8 cellular contexts compared by ENCODE assay signal in the genomic region with DNA sequence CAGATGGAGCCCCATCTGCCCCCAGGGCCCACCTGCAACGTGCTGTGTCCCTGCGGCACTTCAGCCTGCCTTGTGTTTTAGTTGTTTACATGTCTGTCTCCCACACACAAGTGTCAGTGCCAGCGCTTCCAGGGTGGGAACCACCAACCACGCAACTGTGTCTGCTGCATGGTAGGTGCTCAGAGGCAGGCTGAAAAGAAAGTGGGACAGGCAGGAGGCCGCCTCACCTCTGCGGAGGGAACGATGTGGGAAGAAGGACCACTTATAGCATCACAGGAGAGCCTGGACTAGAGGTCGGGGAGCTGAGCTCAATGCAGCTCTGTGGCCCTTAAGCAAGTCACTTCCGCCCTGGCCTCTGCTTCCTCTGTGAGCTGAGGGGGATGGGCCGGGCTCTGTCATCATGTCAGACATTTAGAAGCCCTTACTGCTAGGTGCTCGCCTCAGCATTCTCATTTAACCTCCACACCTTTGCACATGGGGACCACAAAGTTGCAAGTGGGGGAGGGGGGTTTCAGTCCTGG. TPM values are rescaled to one million over a fixed set of nuclear protein-coding genes. Genes with fewer than 3 reads are reported as not detected.
DNase-seq lines count a peak whose midpoint lies in the region; ATAC-seq, FAIRE-seq and TF ChIP-seq lines count a peak whose summit lies in the region.

No MANE protein-coding gene starts in this region.

- peaks cover 45% of the 10 kb centered on the region for H3K4me1 ChIP-seq in NT2/D1 (ENCODE audit: insufficient read depth, insufficient read length)
- peaks cover 0 to 54% (median 19%) of the 10 kb centered on the region in 3 donors for H3K4me1 ChIP-seq in gastroesophageal sphincter

- H3K9me3 ChIP-seq in NT2/D1 (ENCODE audit: insufficient read depth, low read length) (no peaks in the 10 kb centered on the region), gastroesophageal sphincter (no peaks in the 10 kb centered on the region)

- H3K36me3 ChIP-seq in NT2/D1 (ENCODE audit: insufficient read depth, insufficient read length, low read length) (peaks cover 37% of the 10 kb centered on the region), gastroesophageal sphincter (peaks cover 0 to 6% of the 10 kb centered on the region in 2 donors)

- TF ChIP-seq POLR2A in GM12892 (IDR thresholded peaks at IDR 0.05; ENCODE audit: low read depth, low read length) = peak; percentile 60; the same call in 1 of the 2 replicates
- TF ChIP-seq POLR2A in gastroesophageal sphincter (IDR thresholded peaks at IDR 0.05) = no peak

- WGBS in gastroesophageal sphincter (ENCODE audit: low coverage in 1 of 2), 2 donors = 40 to 80% methylated on average over 1 to 3 of the region's 11 CpGs

- peaks cover 43 to 51% of the 10 kb centered on the region in 2 donors for H3K4me1 Mint-ChIP-seq in immature natural killer cell

- H3K9ac ChIP-seq in NT2/D1 (ENCODE audit: insufficient read length, low read depth) = peak overlapping the region; percentile 10

- H3K27me3 ChIP-seq in NT2/D1 (ENCODE audit: insufficient read depth, insufficient read length) = no peaks in the 10 kb centered on the region
- no peaks in the 10 kb centered on the region for H3K27me3 ChIP-seq in gastroesophageal sphincter

- H3K4me3 ChIP-seq in NT2/D1 (ENCODE audit: insufficient read length, low read depth) (no peak overlapping the region), gastroesophageal sphincter (no peak overlapping the region)

- peak; percentile 80 for FAIRE-seq in GM12892 (lab: Jason Lieb, UNC)

- no peak for ATAC-seq in gastroesophageal sphincter

- peak overlapping the region in 2 of 4 donors; percentile 28 to 45 for H3K27ac ChIP-seq in gastroesophageal sphincter

- no peak for TF ChIP-seq EP300 in gastroesophageal sphincter (IDR thresholded peaks at IDR 0.05)

- peak; percentile 70 for DNase-seq in GM12892 (ENCODE audit: insufficient read length)
- DNase-seq in NT2/D1 (ENCODE audit: low read depth, low spot score) = no peak
- DNase-seq in activated T-helper 1 cell treated with anti-CD3 and anti-CD28 coated beads, Interleukin-2, amount 50 U/mL, for 16 hours (ENCODE audit: low read depth in 1 of 2, low spot score in 1 of 2) = peak; percentile 54 to 66
- peak; percentile 71 to 79 (median 75) for DNase-seq in immature natural killer cell
- peak; percentile 58 to 75 (median 71) for DNase-seq in stimulated activated CD4-positive, alpha-beta T cell treated with anti-CD3 and anti-CD28 coated beads, TNF-alpha, amount 100 ng/mL, for 48 hours (ENCODE audit: low read depth in 3 of 3)
- no peak for DNase-seq in iPS-NIHi11 (ENCODE audit: low spot score)
- no peak for DNase-seq in NCI-H2107 (lab: John Stamatoyannopoulos, UW)

- TF ChIP-seq CTCF in gastroesophageal sphincter (IDR thresholded peaks at IDR 0.05) = no peak

- H3K4me3 Mint-ChIP-seq in immature natural killer cell = peak overlapping the region; percentile 84 to 95 (median 90)

- peaks cover 0 to 7% (median 0%) of the 10 kb centered on the region in 3 donors for H3K27me3 Mint-ChIP-seq in immature natural killer cell (ENCODE audit: low read depth in 3 of 3)

- peak overlapping the region; percentile 97 to 100 (median 99) for H3K27ac Mint-ChIP-seq in immature natural killer cell

- H3K9me3 Mint-ChIP-seq in immature natural killer cell = peaks cover 0 to 1% (median 0%) of the 10 kb centered on the region in 6 donors

- H3K36me3 Mint-ChIP-seq in immature natural killer cell = no peaks in the 10 kb centered on the region

RNA-seq across cellular contexts. Expression of a gene that starts 17.8 kb away (rescaled TPM):
- 4.9 TPM for polyA plus RNA-seq in GM12892 (2012; ENCODE audit: missing spikeins)
- 10 to 100 TPM in 1 of 3 donors, 1 to 10 TPM in 2; 3.2 to 17.3 (median 3.7) TPM for polyA plus RNA-seq in immature natural killer cell
- 10 to 100 TPM in 3 of 4 donors, 1 to 10 TPM in 1; 7.2 to 27.8 (median 17.1) TPM for total RNA-seq in gastroesophageal sphincter

Comparison
In these comparisons a context has a peak if more than half of its experiments do, and no peak if none do; other contexts are left out.
1. DNase-seq: peak in GM12892 (single experiment), activated T-helper 1 cell treated with anti-CD3 and anti-CD28 coated beads, Interleukin-2, amount 50 U/mL, for 16 hours (2 of 2), immature natural killer cell (3 of 3) and stimulated activated CD4-positive, alpha-beta T cell treated with anti-CD3 and anti-CD28 coated beads, TNF-alpha, amount 100 ng/mL, for 48 hours (3 of 3); none in NT2/D1 (single experiment), iPS-NIHi11 (single experiment) and NCI-H2107 (single experiment).